In the genomic region with DNA sequence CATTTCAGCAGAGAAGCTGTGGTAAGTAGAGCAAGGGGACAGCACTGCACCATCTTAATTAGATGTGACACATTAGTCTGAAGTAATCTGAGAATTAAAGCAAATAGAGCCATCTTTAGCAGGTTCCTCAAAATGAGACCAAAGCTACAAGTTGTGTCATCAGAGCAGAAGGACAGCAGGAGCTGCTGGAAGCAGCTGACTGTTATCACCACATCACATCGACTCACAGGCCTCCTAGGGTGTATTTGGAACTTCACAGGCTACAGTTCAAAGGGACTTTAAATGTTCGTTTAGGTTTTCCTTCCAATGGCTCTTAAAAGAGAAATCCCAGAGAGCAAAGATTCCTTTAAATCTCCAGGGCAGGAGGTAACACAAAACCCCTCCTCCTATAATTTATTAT, we compare ENCODE assay signal across 1 cellular context.
TF ChIP-seq lines count a peak whose summit lies in the region.

No MANE protein-coding gene starts in this region.

TF ChIP-seq in K562, 482 proteins besides CTCF, POLR2A, EP300 and RAD21 (continued from another document):
- TF ChIP-seq, protein P1, sequence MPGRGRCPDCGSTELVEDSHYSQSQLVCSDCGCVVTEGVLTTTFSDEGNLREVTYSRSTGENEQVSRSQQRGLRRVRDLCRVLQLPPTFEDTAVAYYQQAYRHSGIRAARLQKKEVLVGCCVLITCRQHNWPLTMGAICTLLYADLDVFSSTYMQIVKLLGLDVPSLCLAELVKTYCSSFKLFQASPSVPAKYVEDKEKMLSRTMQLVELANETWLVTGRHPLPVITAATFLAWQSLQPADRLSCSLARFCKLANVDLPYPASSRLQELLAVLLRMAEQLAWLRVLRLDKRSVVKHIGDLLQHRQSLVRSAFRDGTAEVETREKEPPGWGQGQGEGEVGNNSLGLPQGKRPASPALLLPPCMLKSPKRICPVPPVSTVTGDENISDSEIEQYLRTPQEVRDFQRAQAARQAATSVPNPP (IDR thresholded peaks at IDR 0.05; ENCODE audit: borderline replicate concordance, insufficient read depth, insufficient read length) = no peak
- TF ChIP-seq HNRNPL (IDR thresholded peaks at IDR 0.05; ENCODE audit: low read depth, low read length) (no peak), ZNF764 (CRISPR knock-in tag; IDR thresholded peaks at IDR 0.05; ENCODE audit: low read depth) (no peak), RFX5 (IDR thresholded peaks at IDR 0.05; ENCODE audit: low read depth, low read length) (no peak), ZNF583 (CRISPR knock-in tag; IDR thresholded peaks at IDR 0.05) (no peak), MXI1 (IDR thresholded peaks at IDR 0.05; ENCODE audit: low read depth, low read length) (no peak), NFE2 (IDR thresholded peaks at IDR 0.05; ENCODE audit: low read depth) (peak; percentile 61), ZSCAN32 (CRISPR knock-in tag; IDR thresholded peaks at IDR 0.05) (no peak), SMARCE1 (IDR thresholded peaks at IDR 0.05) (peak; percentile 28; the same call in 1 of the 2 replicates), FOXK2 (conservative IDR thresholded peaks at IDR 0.05 in 1 of 2, IDR thresholded peaks at IDR 0.05 in 1 of 2; ENCODE audit: low read depth in 2 of 2) (0 out of 4 replicates have a peak, but pooled peaks of 1 of the 2 experiments have one; percentile 20), BCL6 (CRISPR knock-in tag; IDR thresholded peaks at IDR 0.05) (no peak)
